Comparison of ENCODE assay signal across 1 cellular context in the genomic region with DNA sequence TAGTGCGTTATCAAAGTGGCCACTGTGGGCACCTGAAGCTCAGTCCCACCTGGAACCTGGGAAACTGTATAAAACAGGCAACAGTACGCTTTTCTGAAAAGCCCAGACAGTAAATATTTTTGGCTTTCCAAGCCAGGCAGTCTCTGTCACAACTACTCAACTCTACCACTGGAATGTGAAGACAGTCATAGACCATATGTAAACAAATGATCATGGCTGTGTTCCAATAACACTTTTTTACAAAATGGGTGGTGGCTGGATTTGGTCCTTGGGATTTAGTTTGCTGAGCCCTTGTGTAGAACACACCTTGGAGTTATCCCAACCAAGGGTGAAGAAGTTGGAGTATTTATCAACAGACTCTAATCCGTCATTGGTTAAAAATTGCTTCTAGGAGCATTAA.
TF ChIP-seq lines count a peak whose summit lies in the region.

No MANE protein-coding gene starts in this region.

TF ChIP-seq in HCT116, 20 proteins besides CTCF, POLR2A, EP300 and RAD21 (continued from another document):
- TF ChIP-seq, protein P1, sequence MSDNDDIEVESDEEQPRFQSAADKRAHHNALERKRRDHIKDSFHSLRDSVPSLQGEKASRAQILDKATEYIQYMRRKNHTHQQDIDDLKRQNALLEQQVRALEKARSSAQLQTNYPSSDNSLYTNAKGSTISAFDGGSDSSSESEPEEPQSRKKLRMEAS (IDR thresholded peaks at IDR 0.05) = no peak
- no peak for TF ChIP-seq YY1 (IDR thresholded peaks at IDR 0.05; ENCODE audit: extremely low read depth, insufficient replicate concordance, low read depth, low read length)
- TF ChIP-seq, protein P2, sequence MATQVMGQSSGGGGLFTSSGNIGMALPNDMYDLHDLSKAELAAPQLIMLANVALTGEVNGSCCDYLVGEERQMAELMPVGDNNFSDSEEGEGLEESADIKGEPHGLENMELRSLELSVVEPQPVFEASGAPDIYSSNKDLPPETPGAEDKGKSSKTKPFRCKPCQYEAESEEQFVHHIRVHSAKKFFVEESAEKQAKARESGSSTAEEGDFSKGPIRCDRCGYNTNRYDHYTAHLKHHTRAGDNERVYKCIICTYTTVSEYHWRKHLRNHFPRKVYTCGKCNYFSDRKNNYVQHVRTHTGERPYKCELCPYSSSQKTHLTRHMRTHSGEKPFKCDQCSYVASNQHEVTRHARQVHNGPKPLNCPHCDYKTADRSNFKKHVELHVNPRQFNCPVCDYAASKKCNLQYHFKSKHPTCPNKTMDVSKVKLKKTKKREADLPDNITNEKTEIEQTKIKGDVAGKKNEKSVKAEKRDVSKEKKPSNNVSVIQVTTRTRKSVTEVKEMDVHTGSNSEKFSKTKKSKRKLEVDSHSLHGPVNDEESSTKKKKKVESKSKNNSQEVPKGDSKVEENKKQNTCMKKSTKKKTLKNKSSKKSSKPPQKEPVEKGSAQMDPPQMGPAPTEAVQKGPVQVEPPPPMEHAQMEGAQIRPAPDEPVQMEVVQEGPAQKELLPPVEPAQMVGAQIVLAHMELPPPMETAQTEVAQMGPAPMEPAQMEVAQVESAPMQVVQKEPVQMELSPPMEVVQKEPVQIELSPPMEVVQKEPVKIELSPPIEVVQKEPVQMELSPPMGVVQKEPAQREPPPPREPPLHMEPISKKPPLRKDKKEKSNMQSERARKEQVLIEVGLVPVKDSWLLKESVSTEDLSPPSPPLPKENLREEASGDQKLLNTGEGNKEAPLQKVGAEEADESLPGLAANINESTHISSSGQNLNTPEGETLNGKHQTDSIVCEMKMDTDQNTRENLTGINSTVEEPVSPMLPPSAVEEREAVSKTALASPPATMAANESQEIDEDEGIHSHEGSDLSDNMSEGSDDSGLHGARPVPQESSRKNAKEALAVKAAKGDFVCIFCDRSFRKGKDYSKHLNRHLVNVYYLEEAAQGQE (IDR thresholded peaks at IDR 0.05; ENCODE audit: low read depth) = no peak
